ENCODE assay signal across 7 cellular contexts in genomic region chr1:40160806-40161124, GRCh38. TPM values are rescaled to one million over a fixed set of nuclear protein-coding genes. Genes with fewer than 3 reads are reported as not detected.
A peak's percentile ranks its signal among the peaks of the same experiment; 100 is the strongest.
DNase-seq lines count a peak whose midpoint lies in the region; ATAC-seq and TF ChIP-seq lines count a peak whose summit lies in the region.

No MANE protein-coding gene starts in this region.

- H3K4me3 ChIP-seq in HUES6 (ENCODE audit: low read depth, low read length) (peak overlapping the region; percentile 86), brain microvascular endothelial cell (ENCODE audit: low read depth, low read length) (peak overlapping the region; percentile 91), right lobe of liver (peak overlapping the region; percentile 70 to 96 (median 94)), thyroid gland (replicated peaks in 1 of 3) (peak overlapping the region; percentile 45 to 95 (median 83))

- intact Hi-C loops in right lobe of liver (cut with DNase I), result no loop called here
- intact Hi-C loops in thyroid gland (cut with DNase I), result no loop called here

- in situ Hi-C loops in brain microvascular endothelial cell (cut with HindIII; ENCODE audit: low pct_ligation_motif_present, low sequenced_read_pairs), result no loop called here

- ATAC-seq in right lobe of liver (no peak), GM21737 (IDR thresholded peaks at IDR 0.05; ENCODE audit: unreplicated experiment) (no peak)

- peaks cover 10% of the 10 kb centered on the region; the same call in 1 of the 2 replicates for H3K4me1 ChIP-seq in HUES6 (ENCODE audit: control insufficient read depth, insufficient read depth, low read length)
- peaks cover 0 to 28% (median 6%) of the 10 kb centered on the region in 4 donors for H3K4me1 ChIP-seq in right lobe of liver
- peaks cover 19 to 20% of the 10 kb centered on the region in 2 donors for H3K4me1 ChIP-seq in thyroid gland

- peak overlapping the region; percentile 77 for H3K9ac ChIP-seq in HUES6 (ENCODE audit: low read length)

- TF ChIP-seq POLR2A in right lobe of liver (IDR thresholded peaks at IDR 0.05), result no peak
- no peak for TF ChIP-seq POLR2A in thyroid gland (IDR thresholded peaks at IDR 0.05)

- no peaks in the 10 kb centered on the region for H3K36me3 ChIP-seq in HUES6 (ENCODE audit: control insufficient read depth, insufficient read depth, low read length)
- H3K36me3 ChIP-seq in brain microvascular endothelial cell (replicated peaks), result peaks cover 2% of the 10 kb centered on the region
- no peaks in the 10 kb centered on the region for H3K36me3 ChIP-seq in right lobe of liver
- H3K36me3 ChIP-seq in thyroid gland, result no peaks in the 10 kb centered on the region

- no peaks in the 10 kb centered on the region for H3K9me3 ChIP-seq in HUES6 (ENCODE audit: control insufficient read depth, insufficient read depth, low read depth, low read length)
- no peaks in the 10 kb centered on the region for H3K9me3 ChIP-seq in right lobe of liver
- no peaks in the 10 kb centered on the region for H3K9me3 ChIP-seq in thyroid gland

- TF ChIP-seq CTCF in brain microvascular endothelial cell (IDR thresholded peaks at IDR 0.05; ENCODE audit: low read depth, low read length, missing control alignments), result no peak
- TF ChIP-seq CTCF in right lobe of liver (IDR thresholded peaks at IDR 0.05), result no peak
- peak in 1 of 6 experiments; percentile 12 for TF ChIP-seq CTCF in thyroid gland (IDR thresholded peaks at IDR 0.05)

- H3K27me3 ChIP-seq in HUES6 (ENCODE audit: control insufficient read depth, insufficient read depth, low read length), result peaks cover 5% of the 10 kb centered on the region; the same call in 1 of the 2 replicates
- H3K27me3 ChIP-seq in brain microvascular endothelial cell (replicated peaks), result no peaks in the 10 kb centered on the region
- H3K27me3 ChIP-seq in right lobe of liver, result no peaks in the 10 kb centered on the region
- H3K27me3 ChIP-seq in thyroid gland, result no peaks in the 10 kb centered on the region

- H3K27ac ChIP-seq in HUES6 (ENCODE audit: low read depth, low read length) (no peak overlapping the region), brain microvascular endothelial cell (peak overlapping the region; percentile 98), right lobe of liver (peak overlapping the region; percentile 89 to 95 (median 95)), thyroid gland (peak overlapping the region; percentile 92 to 96 (median 95))

- 32% methylated on average over 7 of the region's 7 CpGs for WGBS in right lobe of liver (ENCODE audit: insufficient coverage, low coverage, low lambda C conversion rate, missing lambda C conversion rate)
- WGBS in thyroid gland, 2 donors, result 36 to 39% methylated on average over 7 of the region's 7 CpGs

- DNase-seq in brain microvascular endothelial cell, result no peak
- no peak for DNase-seq in right lobe of liver
- DNase-seq in thyroid gland, result no peak
- DNase-seq in DMS53 treated with DMSO at 0.1 percent for 48 hours (lab: John Stamatoyannopoulos, UW; ENCODE audit: unreplicated experiment), result no peak
- DNase-seq in medulla oblongata (ENCODE audit: extremely low spot score), result no peak

RNA-seq across cellular contexts. Expression of gene RLF, which starts 0.4 kb away (rescaled TPM):
- total RNA-seq in right lobe of liver (10 to 100 TPM in 1 of 6 experiments, 1 to 10 TPM in 5; 4.6 to 12.3 (median 6.0) TPM), thyroid gland (10 to 100 TPM; 17.3 to 31.0 (median 21.2) TPM)
